Comparison of ENCODE assay signal across 14 cellular contexts in genomic region chr15:69080203-69080957, GRCh38.
A peak's percentile ranks its signal among the peaks of the same experiment; 100 is the strongest.
DNase-seq lines count a peak whose midpoint lies in the region; ATAC-seq lines count a peak whose summit lies in the region.
"Had no signal": no experiment of that assay in that cellular context is flagged by ENCODE, and none has a peak within 500 bp of the region (broad histone marks: within the 10 kb centered on the region; RNA-seq: fewer than 3 reads in every experiment).

No MANE protein-coding gene starts in this region.

- intact Hi-C loops in right cardiac atrium (cut with DNase I) (loop anchor here in 2 of 4 donors (5.0 to 10.0 kb wide), 2 partner anchors 82 to 84 kb away; partner anchors contain the start of gene GLCE (in 2 of the 2)), left cardiac atrium (cut with DNase I) (no loop called here)

- H3K9me3 Mint-ChIP-seq in naive thymus-derived CD8-positive, alpha-beta T cell = no peaks in the 10 kb centered on the region
- H3K9me3 Mint-ChIP-seq: activated naive CD4-positive, alpha-beta T cell treated with anti-CD3 and anti-CD28 coated beads, Interleukin-2, amount 50 U/mL, for 24 hours; memory B cell; T-helper 1 cell treated with Interleukin-12 subunit alpha and Interleukin-12 subunit beta and Interleukin-4 antibody, amounts not matched to agents 30 μg/mL and 1 μg/mL, for 36 hours had no signal

- peak overlapping the region; percentile 57 for H3K27ac ChIP-seq in right cardiac atrium (ENCODE audit: low read length)

- H3K9me3 ChIP-seq in right cardiac atrium (ENCODE audit: control insufficient read depth, low read length) = no peaks in the 10 kb centered on the region
- H3K9me3 ChIP-seq: suprapubic skin had no signal

- POLR2A ChIA-PET in naive thymus-derived CD8-positive, alpha-beta T cell (lab: Charles Lee) = no interaction called here

- no peaks in the 10 kb centered on the region for H3K36me3 Mint-ChIP-seq in naive thymus-derived CD8-positive, alpha-beta T cell
- H3K36me3 Mint-ChIP-seq: activated naive CD4-positive, alpha-beta T cell treated with anti-CD3 and anti-CD28 coated beads, Interleukin-2, amount 50 U/mL, for 24 hours; memory B cell had no signal

- DNase-seq in right cardiac atrium (no peak), left cardiac atrium (no peak), RPMI8226 (peak; percentile 96)
- no peak for DNase-seq in naive thymus-derived CD8-positive, alpha-beta T cell
- DNase-seq in stimulated activated CD4-positive, alpha-beta T cell treated with anti-CD3 and anti-CD28 coated beads, Interleukin-4, amount 100 ng/mL, for 24 hours = no peak
- DNase-seq: activated CD8-positive, alpha-beta memory T cell treated with anti-CD3 and anti-CD28 coated beads for 24 hours; retina had no signal

- ATAC-seq in right cardiac atrium (no peak), left cardiac atrium (no peak), esophagus mucosa (peak; percentile 22), GM21825 (IDR thresholded peaks at IDR 0.05; ENCODE audit: unreplicated experiment) (no peak), HG02852 (IDR thresholded peaks at IDR 0.05; ENCODE audit: unreplicated experiment) (no peak)
- ATAC-seq in naive thymus-derived CD8-positive, alpha-beta T cell = no peak

- peaks cover 0 to 7% (median 2%) of the 10 kb centered on the region in 4 donors for H3K4me1 Mint-ChIP-seq in naive thymus-derived CD8-positive, alpha-beta T cell
- H3K4me1 Mint-ChIP-seq: activated naive CD4-positive, alpha-beta T cell treated with anti-CD3 and anti-CD28 coated beads, Interleukin-2, amount 50 U/mL, for 24 hours had no signal

- H3K4me3 ChIP-seq in right cardiac atrium (ENCODE audit: low read length) = no peak overlapping the region
- H3K4me3 ChIP-seq: suprapubic skin had no signal

- no peaks in the 10 kb centered on the region for H3K27me3 ChIP-seq in right cardiac atrium (ENCODE audit: control insufficient read depth, insufficient read depth)
- H3K27me3 ChIP-seq: suprapubic skin had no signal

- WGBS in right cardiac atrium = 56% methylated on average over 5 of the region's 5 CpGs

- H3K4me1 ChIP-seq in right cardiac atrium (ENCODE audit: control insufficient read depth, insufficient read depth, low read length) = peaks cover 17% of the 10 kb centered on the region

- peaks cover 6 to 21% (median 15%) of the 10 kb centered on the region in 5 donors for H3K27me3 Mint-ChIP-seq in naive thymus-derived CD8-positive, alpha-beta T cell

- H3K27ac Mint-ChIP-seq in naive thymus-derived CD8-positive, alpha-beta T cell = no peak overlapping the region
- H3K27ac Mint-ChIP-seq: activated naive CD4-positive, alpha-beta T cell treated with anti-CD3 and anti-CD28 coated beads, Interleukin-2, amount 50 U/mL, for 24 hours; memory B cell; T-helper 1 cell treated with Interleukin-12 subunit alpha and Interleukin-12 subunit beta and Interleukin-4 antibody, amounts not matched to agents 30 μg/mL and 1 μg/mL, for 36 hours had no signal

- H3K4me3 Mint-ChIP-seq in naive thymus-derived CD8-positive, alpha-beta T cell = no peak overlapping the region
- H3K4me3 Mint-ChIP-seq: activated naive CD4-positive, alpha-beta T cell treated with anti-CD3 and anti-CD28 coated beads, Interleukin-2, amount 50 U/mL, for 24 hours; memory B cell; T-helper 1 cell treated with Interleukin-12 subunit alpha and Interleukin-12 subunit beta and Interleukin-4 antibody, amounts not matched to agents 30 μg/mL and 1 μg/mL, for 36 hours had no signal
